Comparison of ENCODE assay signal across 15 cellular contexts in genomic region chr12:2335517-2335916, GRCh38.
DNase-seq lines count a peak whose midpoint lies in the region; ATAC-seq lines count a peak whose summit lies in the region.
"Had no signal": no experiment of that assay in that cellular context is flagged by ENCODE, and none has a peak within 500 bp of the region (broad histone marks: within the 10 kb centered on the region; RNA-seq: fewer than 3 reads in every experiment).

No MANE protein-coding gene starts in this region.

- H3K23ac ChIP-seq in neuronal stem cell (ENCODE audit: low read depth, low read length, poor library complexity): peak overlapping the region; percentile 27

- DNase-seq in NCI-H69 (lab: John Stamatoyannopoulos, UW) (peak; percentile 60), fibroblast of gingiva (ENCODE audit: low read depth) (peak; percentile 54), neuronal stem cell (ENCODE audit: low spot score) (no peak), dermis blood vessel endothelial cell (no peak)
- no peak for DNase-seq in stimulated activated CD4-positive, alpha-beta T cell treated with anti-CD3 and anti-CD28 coated beads, Interleukin-4, amount 100 ng/mL, for 24 hours
- DNase-seq: ACHN; activated CD4-positive, alpha-beta T cell treated with anti-CD3 and anti-CD28 coated beads for 36 hours; activated T-cell treated with anti-CD3 and anti-CD28 coated beads, Interleukin-2, amount 50 U/mL, for 4 hours; anterior cingulate cortex; effector memory CD8-positive, alpha-beta T cell; NCI-H2081 treated with DMSO at 0.1 percent for 48 hours; testis had no signal

- H3K9ac ChIP-seq in neuronal stem cell (ENCODE audit: low read depth, low read length, poor library complexity): no peak overlapping the region

- H2AK5ac ChIP-seq in neuronal stem cell (ENCODE audit: low read depth, low read length): no peak overlapping the region

- H2BK120ac ChIP-seq in neuronal stem cell (ENCODE audit: low read depth, low read length): no peak overlapping the region

- H2BK15ac ChIP-seq in neuronal stem cell (ENCODE audit: low read length): peak overlapping the region; percentile 79

- H3K4me1 ChIP-seq in ACC112 (ENCODE audit: control insufficient read depth, insufficient read depth, low read length, unreplicated experiment) (peaks cover 64% of the 10 kb centered on the region), neuronal stem cell (ENCODE audit: control insufficient read depth in 2 of 2, insufficient read depth in 1 of 2, low read depth in 1 of 2, low read length in 2 of 2) (peaks cover 0 to 21% of the 10 kb centered on the region in 2 donors)
- H3K4me1 ChIP-seq: testis had no signal

- no peak overlapping the region for H4K91ac ChIP-seq in neuronal stem cell (ENCODE audit: low read depth, low read length, poor library complexity)

- H3K4me3 ChIP-seq in ACC112 (ENCODE audit: low read depth, low read length) (no peak overlapping the region), neuronal stem cell (ENCODE audit: low read length in 2 of 2) (no peak overlapping the region)
- H3K4me3 ChIP-seq: testis had no signal

- no peaks in the 10 kb centered on the region for H3K79me2 ChIP-seq in ACC112 (ENCODE audit: control insufficient read depth, insufficient read depth, low read length, unreplicated experiment)

- H3K27me3 ChIP-seq in ACC112 (ENCODE audit: insufficient read depth, low read length) (no peaks in the 10 kb centered on the region), neuronal stem cell (ENCODE audit: control insufficient read depth in 3 of 3, insufficient read depth in 3 of 3, low read depth in 1 of 3, low read length in 3 of 3) (peaks cover 0 to 5% (median 0%) of the 10 kb centered on the region in 3 experiments)
- H3K27me3 ChIP-seq: testis had no signal

- H3K4ac ChIP-seq in neuronal stem cell (ENCODE audit: low read length): peak overlapping the region; percentile 55

- H3K4me2 ChIP-seq in neuronal stem cell (ENCODE audit: insufficient read depth, low read length, poor library complexity, severe bottlenecking): no peak overlapping the region

- H3K18ac ChIP-seq in neuronal stem cell (ENCODE audit: low read length): peak overlapping the region; percentile 86

- no peak overlapping the region for H2BK12ac ChIP-seq in neuronal stem cell (ENCODE audit: low read length)

- no peaks in the 10 kb centered on the region for H3K9me3 ChIP-seq in neuronal stem cell (replicated peaks in 1 of 2; ENCODE audit: control insufficient read depth in 2 of 2, insufficient read depth in 1 of 2, low read depth in 1 of 2, low read length in 2 of 2)
- H3K9me3 ChIP-seq: testis had no signal

- H3K27ac ChIP-seq in ACC112 (ENCODE audit: low read depth, low read length) (peak overlapping the region; percentile 96), neuronal stem cell (replicated peaks; ENCODE audit: low read length) (no peak overlapping the region)
- H3K27ac ChIP-seq: testis had no signal

- H2BK5ac ChIP-seq in neuronal stem cell (ENCODE audit: low read length): no peak overlapping the region

- H4K8ac ChIP-seq in neuronal stem cell (ENCODE audit: low read depth, low read length): no peak overlapping the region

- H3K36me3 ChIP-seq in ACC112 (ENCODE audit: insufficient read depth, low read length) (no peaks in the 10 kb centered on the region), neuronal stem cell (replicated peaks in 1 of 2; ENCODE audit: control insufficient read depth in 2 of 2, insufficient read depth in 2 of 2, low read length in 2 of 2) (no peaks in the 10 kb centered on the region)

- H2AFZ ChIP-seq in ACC112 (ENCODE audit: low read length, unreplicated experiment) (no peak overlapping the region), neuronal stem cell (ENCODE audit: low read length) (no peak overlapping the region)

- H3K14ac ChIP-seq in neuronal stem cell (ENCODE audit: low read length): no peak overlapping the region

- no peak for ATAC-seq in HG02840 (IDR thresholded peaks at IDR 0.05; ENCODE audit: low FRiP score, unreplicated experiment)
- ATAC-seq in HG03565 (IDR thresholded peaks at IDR 0.05; ENCODE audit: unreplicated experiment): no peak
- ATAC-seq: activated T-cell treated with anti-CD3 and anti-CD28 coated beads, Interleukin-2, amount 50 U/mL, for 4 hours; effector memory CD8-positive, alpha-beta T cell had no signal

- no CpG with 5 or more reads among the region's 3 CpGs for WGBS in neuronal stem cell (ENCODE audit: extremely low coverage in 2 of 2, insufficient read length in 2 of 2, insufficient replicate concordance in 1 of 2), 2 donors

- H3K79me1 ChIP-seq in neuronal stem cell (ENCODE audit: low read depth, low read length): no peaks in the 10 kb centered on the region

Comparison
In these comparisons a context has a peak if more than half of its experiments do, and no peak if none do; other contexts are left out.
1. DNase-seq: peak in NCI-H69 (single experiment) and fibroblast of gingiva (single experiment); none in neuronal stem cell (single experiment), dermis blood vessel endothelial cell (single experiment) and stimulated activated CD4-positive, alpha-beta T cell treated with anti-CD3 and anti-CD28 coated beads, Interleukin-4, amount 100 ng/mL, for 24 hours (single experiment).